Comparison of ENCODE assay signal across 8 cellular contexts in the genomic region with DNA sequence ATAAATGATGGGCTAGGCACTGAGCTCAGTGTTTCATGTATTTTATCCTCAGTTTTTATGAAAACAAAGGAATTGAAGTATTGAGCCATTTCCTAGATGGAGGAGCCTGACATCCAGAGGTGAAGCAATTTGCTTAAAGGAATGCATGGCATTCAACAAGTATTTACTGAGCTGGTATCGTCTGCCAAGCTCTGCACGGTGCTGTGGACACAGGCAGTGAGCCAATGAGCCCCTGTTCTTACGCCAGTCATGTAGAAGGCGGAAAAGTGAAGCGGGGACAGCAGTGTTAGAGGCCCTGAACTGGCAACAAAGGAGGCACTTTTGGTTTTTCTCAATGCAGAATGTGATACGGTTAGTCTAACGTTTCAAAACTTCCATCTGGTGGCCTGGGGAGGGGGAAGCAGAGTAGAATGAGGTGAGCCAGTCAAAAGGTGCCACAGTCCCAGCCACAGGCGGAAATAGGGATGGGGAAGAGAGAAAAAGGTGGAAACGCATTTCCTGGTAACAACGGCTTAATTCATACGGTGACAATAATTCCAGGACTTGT.
DNase-seq lines count a peak whose midpoint lies in the region; ATAC-seq lines count a peak whose summit lies in the region.

No MANE protein-coding gene starts in this region.

- H3K9ac ChIP-seq in adipocyte (ENCODE audit: low read length) (no peak overlapping the region), skeletal muscle tissue (ENCODE audit: low read depth in 1 of 3, low read length in 3 of 3) (peak overlapping the region in 1 of 3 donors; percentile 71)

- WGBS in right cardiac atrium, result 36% methylated on average over 11 of the region's 11 CpGs

- no peak overlapping the region for H3K4me3 ChIP-seq in adipocyte (ENCODE audit: low read length)
- no peak overlapping the region for H3K4me3 ChIP-seq in right cardiac atrium (ENCODE audit: low read length)
- H3K4me3 ChIP-seq in skeletal muscle tissue (ENCODE audit: low read length in 3 of 3), result no peak overlapping the region

- H3K4me1 ChIP-seq in adipocyte (ENCODE audit: control insufficient read depth, insufficient read depth, low read length) (peaks cover 51% of the 10 kb centered on the region), right cardiac atrium (ENCODE audit: control insufficient read depth, insufficient read depth, low read length) (peaks cover 20% of the 10 kb centered on the region), skeletal muscle tissue (ENCODE audit: control insufficient read depth in 3 of 3, insufficient read depth in 3 of 3, low read length in 3 of 3) (peaks cover 30 to 37% (median 33%) of the 10 kb centered on the region in 3 donors)

- intact Hi-C loops in right cardiac atrium (cut with DNase I), result loop anchor here in 3 of 4 donors (2.0 to 10.0 kb wide), 4 partner anchors 37 to 181 kb away; a partner anchor contains a TSS

- H3K27me3 ChIP-seq in adipocyte (replicated peaks; ENCODE audit: control insufficient read depth, insufficient read depth, low read length), result no peaks in the 10 kb centered on the region
- no peaks in the 10 kb centered on the region for H3K27me3 ChIP-seq in right cardiac atrium (ENCODE audit: control insufficient read depth, insufficient read depth)
- no peaks in the 10 kb centered on the region for H3K27me3 ChIP-seq in skeletal muscle tissue (ENCODE audit: control insufficient read depth in 3 of 3, insufficient read depth in 3 of 3, low read length in 3 of 3)

- H3K36me3 ChIP-seq in adipocyte (ENCODE audit: control insufficient read depth, insufficient read depth, low read length, severe bottlenecking) (peaks cover 39% of the 10 kb centered on the region), skeletal muscle tissue (ENCODE audit: control insufficient read depth in 3 of 3, insufficient read depth in 3 of 3, low read length in 3 of 3) (peaks cover 3 to 10% (median 4%) of the 10 kb centered on the region in 3 donors)

- H3K9me3 ChIP-seq in adipocyte (ENCODE audit: control insufficient read depth, low read length) (no peaks in the 10 kb centered on the region), right cardiac atrium (ENCODE audit: control insufficient read depth, low read length) (no peaks in the 10 kb centered on the region), skeletal muscle tissue (ENCODE audit: control insufficient read depth in 3 of 3, low read length in 3 of 3) (no peaks in the 10 kb centered on the region)

- DNase-seq in HS-27A (ENCODE audit: low read depth) (peak; percentile 82), adipocyte (ENCODE audit: low read depth) (peak; percentile 92), right cardiac atrium (peak in 2 of 3 donors; percentile 72 to 83), cerebellum (ENCODE audit: low spot score) (no peak), NCI-H524 treated with DMSO at 0.1 percent for 48 hours (lab: John Stamatoyannopoulos, UW) (no peak)
- no peak for DNase-seq in stimulated activated CD4-positive, alpha-beta T cell treated with anti-CD3 and anti-CD28 coated beads, Interleukin-4, amount 100 ng/mL, for 4 hours
- DNase-seq in activated naive CD4-positive, alpha-beta T cell treated with Interleukin-2 at 50 U/mL for 16 hours, result no peak

- H3K27ac ChIP-seq in right cardiac atrium (ENCODE audit: low read length) (peak overlapping the region; percentile 96), skeletal muscle tissue (ENCODE audit: low read depth, low read length) (peak overlapping the region; percentile 79)

- peak; percentile 23 to 30 for ATAC-seq in right cardiac atrium

Comparison
In these comparisons a context has a peak if more than half of its experiments do, and no peak if none do; other contexts are left out.
1. DNase-seq: peak in HS-27A (single experiment), adipocyte (single experiment) and right cardiac atrium (2 of 3); none in stimulated activated CD4-positive, alpha-beta T cell treated with anti-CD3 and anti-CD28 coated beads, Interleukin-4, amount 100 ng/mL, for 4 hours (0 of 2), cerebellum (single experiment), NCI-H524 treated with DMSO at 0.1 percent for 48 hours (single experiment) and activated naive CD4-positive, alpha-beta T cell treated with Interleukin-2 at 50 U/mL for 16 hours (single experiment).